Comparison of ENCODE assay signal across 19 cellular contexts in genomic region chr3:136931587-136931986, GRCh38. TPM values are rescaled to one million over a fixed set of nuclear protein-coding genes. Genes with fewer than 3 reads are reported as not detected.
DNase-seq lines count a peak whose midpoint lies in the region; ATAC-seq and TF ChIP-seq lines count a peak whose summit lies in the region.
"Had no signal": no experiment of that assay in that cellular context is flagged by ENCODE, and none has a peak within 500 bp of the region (broad histone marks: within the 10 kb centered on the region; RNA-seq: fewer than 3 reads in every experiment).

No MANE protein-coding gene starts in this region.

- no peaks in the 10 kb centered on the region for H3K27me3 Mint-ChIP-seq in activated CD4-positive, alpha-beta T cell treated with anti-CD3 and anti-CD28 coated beads for 36 hours
- no peaks in the 10 kb centered on the region for H3K27me3 Mint-ChIP-seq in activated T-helper 17 cell treated with anti-CD3 and anti-CD28 coated beads, Interleukin-2, amount 50 U/mL, for 72 hours
- no peaks in the 10 kb centered on the region for H3K27me3 Mint-ChIP-seq in activated CD8-positive, alpha-beta memory T cell treated with anti-CD3 and anti-CD28 coated beads, Interleukin-2, amount 10 ng/mL, durations not matched to agents 7 days and 5 days

- H3K27me3 ChIP-seq in foreskin keratinocyte, result no peaks in the 10 kb centered on the region
- no peaks in the 10 kb centered on the region for H3K27me3 ChIP-seq in subcutaneous abdominal adipose tissue (ENCODE audit: control insufficient read depth in 5 of 5, insufficient read depth in 4 of 5, low read length in 5 of 5)

- peak overlapping the region; percentile 53 to 71 (median 57) for H3K4me3 ChIP-seq in subcutaneous abdominal adipose tissue (ENCODE audit: low read depth in 1 of 5, low read length in 5 of 5)
- H3K4me3 ChIP-seq: PC-9 had no signal

- no peak for DNase-seq in activated CD4-positive, alpha-beta T cell treated with anti-CD3 and anti-CD28 coated beads for 36 hours
- DNase-seq in activated CD4-positive, alpha-beta T cell treated with anti-CD3 and anti-CD28 coated beads for 1 hour, result no peak
- DNase-seq in foreskin keratinocyte, result no peak
- no peak for DNase-seq in activated CD8-positive, alpha-beta memory T cell treated with anti-CD3 and anti-CD28 coated beads, Interleukin-2, amount 10 ng/mL, durations not matched to agents 7 days and 5 days
- DNase-seq: 8988T; activated CD4-positive, alpha-beta T cell treated with anti-CD3 and anti-CD28 coated beads for 4 hours; activated T-cell treated with anti-CD3 and anti-CD28 coated beads, Interleukin-2, amount 50 U/mL, for 48 hours; anterior cingulate cortex; Caco-2; dermis blood vessel endothelial cell; foreskin fibroblast; KBM-7; NCI-H1436; PC-9; T-helper 2 cell had no signal

- peak overlapping the region; percentile 44 for H3K27ac Mint-ChIP-seq in activated CD4-positive, alpha-beta T cell treated with anti-CD3 and anti-CD28 coated beads for 36 hours
- H3K27ac Mint-ChIP-seq in activated T-helper 17 cell treated with anti-CD3 and anti-CD28 coated beads, Interleukin-2, amount 50 U/mL, for 72 hours, result peak overlapping the region; percentile 77
- no peak overlapping the region for H3K27ac Mint-ChIP-seq in activated CD8-positive, alpha-beta memory T cell treated with anti-CD3 and anti-CD28 coated beads, Interleukin-2, amount 10 ng/mL, durations not matched to agents 7 days and 5 days

- H3K36me3 ChIP-seq in subcutaneous abdominal adipose tissue (ENCODE audit: control insufficient read depth in 5 of 5, insufficient read depth in 5 of 5, low read length in 5 of 5), result peaks cover 3 to 9% (median 7%) of the 10 kb centered on the region in 5 donors

- H3K9me3 Mint-ChIP-seq in activated CD4-positive, alpha-beta T cell treated with anti-CD3 and anti-CD28 coated beads for 36 hours (ENCODE audit: low read depth), result peaks cover 2% of the 10 kb centered on the region
- no peaks in the 10 kb centered on the region for H3K9me3 Mint-ChIP-seq in activated T-helper 17 cell treated with anti-CD3 and anti-CD28 coated beads, Interleukin-2, amount 50 U/mL, for 72 hours
- H3K9me3 Mint-ChIP-seq in activated CD8-positive, alpha-beta memory T cell treated with anti-CD3 and anti-CD28 coated beads, Interleukin-2, amount 10 ng/mL, durations not matched to agents 7 days and 5 days (ENCODE audit: low read depth), result no peaks in the 10 kb centered on the region

- no peak for TF ChIP-seq CTCF in foreskin keratinocyte (conservative IDR thresholded peaks at IDR 0.05)

- H3K4me1 ChIP-seq in foreskin keratinocyte (peaks cover 16% of the 10 kb centered on the region), subcutaneous abdominal adipose tissue (ENCODE audit: control insufficient read depth in 5 of 5, insufficient read depth in 5 of 5, low read length in 5 of 5) (peaks cover 2 to 42% (median 35%) of the 10 kb centered on the region in 5 donors)
- H3K4me1 ChIP-seq: Caco-2 had no signal

- CTCF ChIA-PET in activated CD4-positive, alpha-beta T cell treated with anti-CD3 and anti-CD28 coated beads for 36 hours (lab: Charles Lee), result no interaction called here
- CTCF ChIA-PET in activated CD8-positive, alpha-beta memory T cell treated with anti-CD3 and anti-CD28 coated beads, Interleukin-2, amount 10 ng/mL, durations not matched to agents 7 days and 5 days (lab: Charles Lee), result interaction anchor here (0.7 to 1.3 kb wide), 2 partner anchors 30 to 70 kb away, joined by 3 read pairs; partner anchors contain the start of gene NCK1

- peaks cover 56% of the 10 kb centered on the region for H3K4me1 Mint-ChIP-seq in activated CD4-positive, alpha-beta T cell treated with anti-CD3 and anti-CD28 coated beads for 36 hours
- peaks cover 26% of the 10 kb centered on the region for H3K4me1 Mint-ChIP-seq in activated T-helper 17 cell treated with anti-CD3 and anti-CD28 coated beads, Interleukin-2, amount 50 U/mL, for 72 hours
- H3K4me1 Mint-ChIP-seq in activated CD8-positive, alpha-beta memory T cell treated with anti-CD3 and anti-CD28 coated beads, Interleukin-2, amount 10 ng/mL, durations not matched to agents 7 days and 5 days, result peaks cover 30% of the 10 kb centered on the region

- H3K36me3 Mint-ChIP-seq in activated CD4-positive, alpha-beta T cell treated with anti-CD3 and anti-CD28 coated beads for 36 hours (ENCODE audit: low read depth), result peaks cover 53% of the 10 kb centered on the region
- H3K36me3 Mint-ChIP-seq in activated T-helper 17 cell treated with anti-CD3 and anti-CD28 coated beads, Interleukin-2, amount 50 U/mL, for 72 hours (ENCODE audit: low read depth), result peaks cover 79% of the 10 kb centered on the region
- peaks cover 50% of the 10 kb centered on the region for H3K36me3 Mint-ChIP-seq in activated CD8-positive, alpha-beta memory T cell treated with anti-CD3 and anti-CD28 coated beads, Interleukin-2, amount 10 ng/mL, durations not matched to agents 7 days and 5 days

- intact Hi-C loops in activated CD4-positive, alpha-beta T cell treated with anti-CD3 and anti-CD28 coated beads for 36 hours (cut with DNase I, micrococcal nuclease), result no loop called here

- ATAC-seq in activated CD4-positive, alpha-beta T cell treated with anti-CD3 and anti-CD28 coated beads for 36 hours, result no peak
- peak; percentile 20 for ATAC-seq in activated T-helper 17 cell treated with anti-CD3 and anti-CD28 coated beads, Interleukin-2, amount 50 U/mL, for 72 hours (replicated peaks)
- no peak for ATAC-seq in foreskin keratinocyte
- no peak for ATAC-seq in activated CD8-positive, alpha-beta memory T cell treated with anti-CD3 and anti-CD28 coated beads, Interleukin-2, amount 10 ng/mL, durations not matched to agents 7 days and 5 days
- ATAC-seq in GM18502 (IDR thresholded peaks at IDR 0.05; ENCODE audit: poor library complexity, unreplicated experiment), result no peak
- ATAC-seq in GM21390 (IDR thresholded peaks at IDR 0.05; ENCODE audit: unreplicated experiment), result no peak

- POLR2A ChIA-PET in activated CD4-positive, alpha-beta T cell treated with anti-CD3 and anti-CD28 coated beads for 36 hours (lab: Charles Lee), result no interaction called here

- H3K4me3 Mint-ChIP-seq in activated CD4-positive, alpha-beta T cell treated with anti-CD3 and anti-CD28 coated beads for 36 hours, result no peak overlapping the region
- H3K4me3 Mint-ChIP-seq in activated T-helper 17 cell treated with anti-CD3 and anti-CD28 coated beads, Interleukin-2, amount 50 U/mL, for 72 hours, result peak overlapping the region; percentile 53
- H3K4me3 Mint-ChIP-seq in activated CD8-positive, alpha-beta memory T cell treated with anti-CD3 and anti-CD28 coated beads, Interleukin-2, amount 10 ng/mL, durations not matched to agents 7 days and 5 days, result no peak overlapping the region

- H3K27ac ChIP-seq in foreskin keratinocyte, result peak overlapping the region; percentile 47
- H3K27ac ChIP-seq in subcutaneous abdominal adipose tissue (ENCODE audit: low read depth, low read length), result peak overlapping the region; percentile 83

- peak overlapping the region in 4 of 5 donors; percentile 64 to 76 (median 66) for H3K9ac ChIP-seq in subcutaneous abdominal adipose tissue (ENCODE audit: low read length in 5 of 5)

- H3K9me3 ChIP-seq in subcutaneous abdominal adipose tissue (ENCODE audit: control insufficient read depth in 5 of 5, low read length in 5 of 5), result no peaks in the 10 kb centered on the region
- H3K9me3 ChIP-seq: Caco-2 had no signal

RNA-seq across cellular contexts. Expression of gene IL20RB, which starts 26.2 kb away (rescaled TPM):
- total RNA-seq in activated CD4-positive, alpha-beta T cell treated with anti-CD3 and anti-CD28 coated beads for 36 hours, result 1 to 10 TPM in 1 of 2 experiments, under 1 TPM in 1; 0.93 to 1.1 TPM
- 1 to 10 TPM; 1.6 to 3.7 TPM for total RNA-seq in activated T-helper 17 cell treated with anti-CD3 and anti-CD28 coated beads, Interleukin-2, amount 50 U/mL, for 72 hours
- total RNA-seq in foreskin keratinocyte, result 104 and 118 TPM in 2 replicates
- polyA plus RNA-seq in foreskin keratinocyte, result 92.1 and 110 TPM in 2 replicates
- 1 to 10 TPM; 1.5 to 1.7 TPM for total RNA-seq in activated CD8-positive, alpha-beta memory T cell treated with anti-CD3 and anti-CD28 coated beads, Interleukin-2, amount 10 ng/mL, durations not matched to agents 7 days and 5 days

Comparison
In these comparisons a context has a peak if more than half of its experiments do, and no peak if none do; other contexts are left out.
1. RNA of gene IL20RB, which starts 26.2 kb away (total RNA-seq): 104 to 118 TPM in foreskin keratinocyte; 1.6 to 3.7 TPM in activated T-helper 17 cell treated with anti-CD3 and anti-CD28 coated beads, Interleukin-2, amount 50 U/mL, for 72 hours, 1.5 to 1.7 TPM in activated CD8-positive, alpha-beta memory T cell treated with anti-CD3 and anti-CD28 coated beads, Interleukin-2, amount 10 ng/mL, durations not matched to agents 7 days and 5 days and 0.93 to 1.1 TPM in activated CD4-positive, alpha-beta T cell treated with anti-CD3 and anti-CD28 coated beads for 36 hours; every median in the first group is over 10 times any median in the second.